In genomic region chr4:3375688-3376087, GRCh38 we compare ENCODE assay signal across 13 cellular contexts.
DNase-seq lines count a peak whose midpoint lies in the region; ATAC-seq and TF ChIP-seq lines count a peak whose summit lies in the region.
"Had no signal": no experiment of that assay in that cellular context is flagged by ENCODE, and none has a peak within 500 bp of the region (broad histone marks: within the 10 kb centered on the region; RNA-seq: fewer than 3 reads in every experiment).

No MANE protein-coding gene starts in this region.

- TF ChIP-seq CTCF in left ventricle myocardium inferior (IDR thresholded peaks at IDR 0.05; ENCODE audit: borderline replicate concordance) = no peak
- peak; percentile 8 for TF ChIP-seq CTCF in epithelial cell of proximal tubule (conservative IDR thresholded peaks at IDR 0.05; ENCODE audit: low read depth, low read length)
- no peak for TF ChIP-seq CTCF in thyroid gland (IDR thresholded peaks at IDR 0.05)

- H3K36me3 ChIP-seq in left ventricle myocardium inferior (no peaks in the 10 kb centered on the region), thyroid gland (no peaks in the 10 kb centered on the region)

- ATAC-seq in left ventricle myocardium superior (peak; percentile 15), HG03108 (IDR thresholded peaks at IDR 0.05; ENCODE audit: unreplicated experiment) (no peak), HG02870 (IDR thresholded peaks at IDR 0.05; ENCODE audit: unreplicated experiment) (no peak)
- ATAC-seq: left lung had no signal

- intact Hi-C loops in left ventricle myocardium superior (cut with micrococcal nuclease) (no loop called here), left ventricle myocardium inferior (cut with micrococcal nuclease) (no loop called here), thyroid gland (cut with DNase I) (no loop called here)

- H3K4me1 ChIP-seq in left ventricle myocardium inferior = peaks cover 29% of the 10 kb centered on the region
- H3K4me1 ChIP-seq in thyroid gland = no peaks in the 10 kb centered on the region
- H3K4me1 ChIP-seq: tibial artery had no signal

- no peaks in the 10 kb centered on the region for H3K27me3 ChIP-seq in left ventricle myocardium inferior (ENCODE audit: low read depth)
- H3K27me3 ChIP-seq in thyroid gland = no peaks in the 10 kb centered on the region
- H3K27me3 ChIP-seq: tibial artery had no signal

- H3K27ac ChIP-seq in left ventricle myocardium inferior (replicated peaks) (no peak overlapping the region), thyroid gland (no peak overlapping the region)
- H3K27ac ChIP-seq: epithelial cell of prostate, left lung, tibial artery had no signal

- no peak for TF ChIP-seq POLR2A in thyroid gland (IDR thresholded peaks at IDR 0.05)

- H3K4me3 ChIP-seq in left ventricle myocardium inferior (no peak overlapping the region), epithelial cell of proximal tubule (ENCODE audit: low read depth, low read length) (no peak overlapping the region), thyroid gland (replicated peaks in 1 of 3) (no peak overlapping the region)
- H3K4me3 ChIP-seq: left lung, tibial artery had no signal

- H3K9me3 ChIP-seq in left ventricle myocardium inferior (replicated peaks) (peaks cover 6% of the 10 kb centered on the region), thyroid gland (no peaks in the 10 kb centered on the region)
- H3K9me3 ChIP-seq: tibial artery had no signal

- DNase-seq in left ventricle myocardium superior = peak; percentile 56
- no peak for DNase-seq in left ventricle myocardium inferior
- DNase-seq in NCI-H69 (lab: John Stamatoyannopoulos, UW) = peak; percentile 15
- DNase-seq in epithelial cell of proximal tubule (ENCODE audit: low read depth) = no peak
- DNase-seq in thyroid gland = peak; percentile 41 to 50
- no peak for DNase-seq in iPS-NIHi7 (ENCODE audit: extremely low spot score)
- DNase-seq: activated CD4-positive, alpha-beta T cell treated with anti-CD3 and anti-CD28 coated beads, Interleukin-2, amount 50 U/mL, for 4 hours; activated naive CD8-positive, alpha-beta T cell treated with anti-CD3 and anti-CD28 coated beads for 36 hours; tibial artery had no signal

- 59 to 70% methylated on average over 7 of the region's 7 CpGs for WGBS in thyroid gland, 2 donors

Comparison
In these comparisons a context has a peak if more than half of its experiments do, and no peak if none do; other contexts are left out.
1. DNase-seq: peak in left ventricle myocardium superior (single experiment), NCI-H69 (single experiment) and thyroid gland (2 of 2); none in left ventricle myocardium inferior (single experiment), epithelial cell of proximal tubule (single experiment) and iPS-NIHi7 (single experiment).